9 cellular contexts compared by ENCODE assay signal in genomic region chr4:118682928-118683327, GRCh38. TPM values are rescaled to one million over a fixed set of nuclear protein-coding genes. Genes with fewer than 3 reads are reported as not detected.
DNase-seq lines count a peak whose midpoint lies in the region; ATAC-seq, FAIRE-seq and TF ChIP-seq lines count a peak whose summit lies in the region.
"Had no signal": no experiment of that assay in that cellular context is flagged by ENCODE, and none has a peak within 500 bp of the region (broad histone marks: within the 10 kb centered on the region; RNA-seq: fewer than 3 reads in every experiment).

No MANE protein-coding gene starts in this region.

- BruUV-seq in PC-9 (replicated peaks; lab: Mats Ljungman, UMichigan), result no TSS peak

- TF ChIP-seq CTCF in heart left ventricle (IDR thresholded peaks at IDR 0.05), result peak in 11 of 12 donors; percentile 26 to 56 (median 39)
- peak in 1 of 2 donors; percentile 57 for TF ChIP-seq CTCF in right atrium auricular region (IDR thresholded peaks at IDR 0.05)
- peak; percentile 60; the same call in 1 of the 2 replicates for TF ChIP-seq CTCF in PC-9 (conservative IDR thresholded peaks at IDR 0.05)
- peak; percentile 64 for TF ChIP-seq CTCF in fibroblast of mammary gland (conservative IDR thresholded peaks at IDR 0.05; ENCODE audit: control insufficient read depth, insufficient read depth, low read depth, low read length)
- peak in 1 of 2 donors; percentile 33 for TF ChIP-seq CTCF in left lung (IDR thresholded peaks at IDR 0.05)

- no peak for FAIRE-seq in urothelium cell line (lab: Jason Lieb, UNC)

- H3F3A ChIP-seq in PC-9 (ENCODE audit: insufficient read depth, low read depth), result no peaks in the 10 kb centered on the region

- H3K4me3 ChIP-seq in heart left ventricle, result no peak overlapping the region
- H3K4me3 ChIP-seq in right atrium auricular region, result no peak overlapping the region
- no peak overlapping the region for H3K4me3 ChIP-seq in PC-9
- H3K4me3 ChIP-seq in fibroblast of mammary gland (ENCODE audit: control insufficient read depth, low read depth, low read length), result no peak overlapping the region
- H3K4me3 ChIP-seq in left lung, result no peak overlapping the region
- no peak overlapping the region for H3K4me3 ChIP-seq in aorta (ENCODE audit: low read length in 2 of 2)

- 40 to 56% (median 43%) methylated on average over 1 of the region's 1 CpG for WGBS in heart left ventricle, 4 donors
- WGBS in aorta, 2 donors, result 19 to 26% methylated on average over 1 of the region's 1 CpG

- no peaks in the 10 kb centered on the region for H3K9me2 ChIP-seq in PC-9 (ENCODE audit: insufficient read depth)

- intact Hi-C loops in heart left ventricle (cut with DNase I), result loop anchor here in 2 of 10 donors (10.0 kb wide), 2 partner anchors 398 to 408 kb away; no protein-coding TSS in a partner anchor
- intact Hi-C loops in PC-9 (cut with micrococcal nuclease; ENCODE audit: unreplicated experiment), result loop anchor here (10.0 kb wide), 1 partner anchor 398 kb away; no protein-coding TSS in a partner anchor
- intact Hi-C loops in left lung (cut with DNase I), result no loop called here
- intact Hi-C loops in aorta (cut with DNase I), result no loop called here

- CTCF ChIA-PET in PC-9 (lab: Charles Lee), result no interaction called here

- H3K79me2 ChIP-seq in PC-9 (ENCODE audit: low read depth), result peaks cover 25% of the 10 kb centered on the region

- no peak for TF ChIP-seq POLR2A in heart left ventricle (IDR thresholded peaks at IDR 0.05)

- H3K9me3 ChIP-seq in heart left ventricle, result no peaks in the 10 kb centered on the region
- no peaks in the 10 kb centered on the region for H3K9me3 ChIP-seq in right atrium auricular region
- H3K9me3 ChIP-seq in PC-9 (ENCODE audit: insufficient read depth, low read depth), result no peaks in the 10 kb centered on the region
- no peaks in the 10 kb centered on the region for H3K9me3 ChIP-seq in left lung
- H3K9me3 ChIP-seq in aorta (ENCODE audit: control insufficient read depth, low read length), result no peaks in the 10 kb centered on the region

- no peaks in the 10 kb centered on the region for H3K27me3 ChIP-seq in heart left ventricle
- no peaks in the 10 kb centered on the region for H3K27me3 ChIP-seq in right atrium auricular region
- no peaks in the 10 kb centered on the region for H3K27me3 ChIP-seq in PC-9 (ENCODE audit: insufficient read depth, low read depth)
- H3K27me3 ChIP-seq in left lung, result no peaks in the 10 kb centered on the region
- H3K27me3 ChIP-seq in aorta (ENCODE audit: control insufficient read depth in 1 of 2, insufficient read depth in 2 of 2, low read length in 1 of 2), result no peaks in the 10 kb centered on the region

- DNase-seq in heart left ventricle, result no peak
- no peak for DNase-seq in right atrium auricular region (ENCODE audit: low spot score)
- DNase-seq in PC-9, result no peak
- DNase-seq in fibroblast of mammary gland (ENCODE audit: low read depth), result peak; percentile 47
- DNase-seq in urothelium cell line (ENCODE audit: low spot score), result peak; percentile 20
- no peak for DNase-seq in medulla oblongata (ENCODE audit: extremely low spot score)
- DNase-seq in left lung, result no peak
- DNase-seq in aorta, result no peak
- DNase-seq: immature natural killer cell had no signal

- ATAC-seq in heart left ventricle (no peak), left lung (no peak), aorta (ENCODE audit: low FRiP score) (no peak)

- POLR2A ChIA-PET in PC-9 (lab: Charles Lee; ENCODE audit: unreplicated experiment), result interaction anchor here (0.6 kb wide), 1 partner anchor 259 kb away, joined by 4 read pairs; no protein-coding TSS in a partner anchor

- H3K27ac ChIP-seq in heart left ventricle (no peak overlapping the region), right atrium auricular region (no peak overlapping the region), PC-9 (no peak overlapping the region), left lung (no peak overlapping the region), aorta (ENCODE audit: low read depth in 1 of 2, low read length in 2 of 2) (no peak overlapping the region)

- H3K4me2 ChIP-seq in PC-9, result peak overlapping the region; percentile 21; the same call in 1 of the 2 replicates

- no peaks in the 10 kb centered on the region for H4K20me1 ChIP-seq in PC-9 (ENCODE audit: insufficient read depth)

- H2AFZ ChIP-seq in PC-9, result no peak overlapping the region

- H3K4me1 ChIP-seq in heart left ventricle (peaks cover 4 to 19% (median 17%) of the 10 kb centered on the region in 12 donors), right atrium auricular region (peaks cover 0 to 19% of the 10 kb centered on the region in 2 donors), PC-9 (replicated peaks; ENCODE audit: insufficient read depth) (peaks cover 12% of the 10 kb centered on the region; the same call in 1 of the 2 replicates), left lung (peaks cover 10 to 24% of the 10 kb centered on the region in 2 donors), aorta (ENCODE audit: control insufficient read depth in 1 of 2, insufficient read depth in 2 of 2, low read length in 2 of 2) (peaks cover 0 to 5% of the 10 kb centered on the region in 2 donors)

- H3K36me3 ChIP-seq in heart left ventricle, result peaks cover 0 to 6% (median 2%) of the 10 kb centered on the region in 9 donors
- peaks cover 2% of the 10 kb centered on the region for H3K36me3 ChIP-seq in right atrium auricular region
- H3K36me3 ChIP-seq in PC-9 (ENCODE audit: low read depth), result no peaks in the 10 kb centered on the region
- peaks cover 0 to 2% of the 10 kb centered on the region in 2 donors for H3K36me3 ChIP-seq in left lung
- no peaks in the 10 kb centered on the region for H3K36me3 ChIP-seq in aorta (ENCODE audit: control insufficient read depth in 1 of 2, insufficient read depth in 2 of 2, low read length in 1 of 2)

RNA-seq across cellular contexts. Expression of gene METTL14, which starts 2.3 kb away (rescaled TPM):
- total RNA-seq in heart left ventricle, result 10 to 100 TPM; 20.9 to 44.5 (median 27.5) TPM
- polyA plus RNA-seq in heart left ventricle, result 1 to 10 TPM; 4.4 to 9.0 TPM
- total RNA-seq in right atrium auricular region, result 10 to 100 TPM; 20.3 to 21.7 TPM
- total RNA-seq in PC-9 (2021), result 24.0 and 26.3 TPM in 2 replicates
- 10 to 100 TPM; 30.6 to 45.4 TPM for total RNA-seq in left lung
- total RNA-seq in aorta, result 10 to 100 TPM; 43.6 to 46.2 TPM
- 10 to 100 TPM; 15.2 to 22.2 TPM for polyA plus RNA-seq in aorta

Comparison
In these comparisons a context has a peak if more than half of its experiments do, and no peak if none do; other contexts are left out.
1. DNase-seq: peak in fibroblast of mammary gland (single experiment) and urothelium cell line (single experiment); none in heart left ventricle (0 of 5), right atrium auricular region (single experiment), PC-9 (0 of 2), medulla oblongata (single experiment), left lung (0 of 2) and aorta (0 of 2).